In genomic region chr17:42403150-42403549, GRCh38 we compare ENCODE assay signal across 8 cellular contexts.
DNase-seq lines count a peak whose midpoint lies in the region; TF ChIP-seq lines count a peak whose summit lies in the region.

No MANE protein-coding gene starts in this region.

- DNase-seq in GM20000 (ENCODE audit: low spot score) (peak; percentile 85), RWPE1 (ENCODE audit: low spot score) (no peak), brain microvascular endothelial cell (no peak), HuH-7 (ENCODE audit: low spot score) (no peak), NOMO-1 treated with dmso at 0.1 percent for 144 hours (lab: John Stamatoyannopoulos, UW; ENCODE audit: unreplicated experiment) (no peak), NCI-H2081 (lab: John Stamatoyannopoulos, UW) (no peak), hepatic stellate cell (ENCODE audit: low spot score) (no peak)
- DNase-seq in stimulated activated CD4-positive, alpha-beta T cell treated with anti-CD3 and anti-CD28 coated beads, Interleukin-12 subunit alpha, Interleukin-12 subunit beta, amount 100 ng/mL, for 48 hours (ENCODE audit: low read depth in 2 of 3, low spot score in 1 of 3) = peak in 2 of 3 donors; percentile 32 to 53

- POLR2A ChIA-PET in RWPE1 (lab: Yijun Ruan, JAX; ENCODE audit: low non-redundant PET) = no interaction called here

- H3K27ac ChIP-seq in RWPE1 (peak overlapping the region; percentile 96), brain microvascular endothelial cell (no peak overlapping the region)

- in situ Hi-C loops in brain microvascular endothelial cell (cut with HindIII; ENCODE audit: low pct_ligation_motif_present, low sequenced_read_pairs) = no loop called here

- H3K27me3 ChIP-seq in brain microvascular endothelial cell (replicated peaks) = no peaks in the 10 kb centered on the region

- peak; percentile 68 for TF ChIP-seq CTCF in GM20000 (IDR thresholded peaks at IDR 0.05; ENCODE audit: extremely low read depth, missing control alignments)
- TF ChIP-seq CTCF in RWPE1 (conservative IDR thresholded peaks at IDR 0.05; ENCODE audit: low read depth) = no peak
- peak; percentile 43 for TF ChIP-seq CTCF in brain microvascular endothelial cell (IDR thresholded peaks at IDR 0.05; ENCODE audit: low read depth, low read length, missing control alignments)

- H3K4me3 ChIP-seq in brain microvascular endothelial cell (ENCODE audit: low read depth, low read length) = no peak overlapping the region

- H3K36me3 ChIP-seq in brain microvascular endothelial cell (replicated peaks) = peaks cover 40% of the 10 kb centered on the region

- CTCF ChIA-PET in RWPE1 (lab: Yijun Ruan, JAX) = interaction anchor here (0.5 kb wide), 1 partner anchor 55 kb away, joined by 6 read pairs; no protein-coding TSS in a partner anchor

Comparison
In these comparisons a context has a peak if more than half of its experiments do, and no peak if none do; other contexts are left out.
1. DNase-seq: peak in GM20000 (single experiment) and stimulated activated CD4-positive, alpha-beta T cell treated with anti-CD3 and anti-CD28 coated beads, Interleukin-12 subunit alpha, Interleukin-12 subunit beta, amount 100 ng/mL, for 48 hours (2 of 3); none in RWPE1 (single experiment), brain microvascular endothelial cell (single experiment), HuH-7 (single experiment), NOMO-1 treated with dmso at 0.1 percent for 144 hours (single experiment), NCI-H2081 (0 of 2) and hepatic stellate cell (single experiment).